In genomic region chr16:15542261-15542660, GRCh38 we compare ENCODE assay signal across 13 cellular contexts.
"Had no signal": no experiment of that assay in that cellular context is flagged by ENCODE, and none has a peak within 500 bp of the region (broad histone marks: within the 10 kb centered on the region; RNA-seq: fewer than 3 reads in every experiment).

No MANE protein-coding gene starts in this region.

- DNase-seq: activated CD4-positive, alpha-beta T cell treated with anti-CD3 and anti-CD28 coated beads, Interleukin-2, amount 50 U/mL, for 1 hour; activated naive CD4-positive, alpha-beta T cell; activated naive CD8-positive, alpha-beta T cell treated with anti-CD3 and anti-CD28 coated beads, Interleukin-2, amount 10 ng/mL, durations not matched to agents 7 days and 5 days; effector CD8-positive, alpha-beta T cell; foreskin keratinocyte; left colon; psoas muscle had no signal

- H3K27me3 Mint-ChIP-seq: activated naive CD8-positive, alpha-beta T cell treated with anti-CD3 and anti-CD28 coated beads, Interleukin-2, amount 10 ng/mL, durations not matched to agents 7 days and 5 days; brain had no signal

- ATAC-seq: activated CD4-positive, CD25-positive, alpha-beta regulatory T cell treated with anti-CD3 and anti-CD28 coated beads, Interleukin-2, amount 50 U/mL, for 24 hours; foreskin keratinocyte; left colon; psoas muscle; sciatic nerve had no signal

- FAIRE-seq: islet of Langerhans had no signal

- H3K4me3 ChIP-seq: lung, psoas muscle had no signal

- H3K9me3 Mint-ChIP-seq: activated naive CD8-positive, alpha-beta T cell treated with anti-CD3 and anti-CD28 coated beads, Interleukin-2, amount 10 ng/mL, durations not matched to agents 7 days and 5 days had no signal

- H3K27ac Mint-ChIP-seq: activated naive CD8-positive, alpha-beta T cell treated with anti-CD3 and anti-CD28 coated beads, Interleukin-2, amount 10 ng/mL, durations not matched to agents 7 days and 5 days had no signal

- H3K4me3 Mint-ChIP-seq: activated naive CD8-positive, alpha-beta T cell treated with anti-CD3 and anti-CD28 coated beads, Interleukin-2, amount 10 ng/mL, durations not matched to agents 7 days and 5 days; brain; neural crest cell had no signal

- H3K9me3 ChIP-seq: psoas muscle had no signal

- H3K4me1 Mint-ChIP-seq: activated naive CD8-positive, alpha-beta T cell treated with anti-CD3 and anti-CD28 coated beads, Interleukin-2, amount 10 ng/mL, durations not matched to agents 7 days and 5 days had no signal

- H3K27ac ChIP-seq: foreskin keratinocyte, psoas muscle had no signal

- H3K27me3 ChIP-seq: foreskin keratinocyte had no signal

- H3K4me1 ChIP-seq: foreskin keratinocyte, psoas muscle had no signal

- H3K36me3 Mint-ChIP-seq: activated naive CD8-positive, alpha-beta T cell treated with anti-CD3 and anti-CD28 coated beads, Interleukin-2, amount 10 ng/mL, durations not matched to agents 7 days and 5 days had no signal
